Comparison of ENCODE assay signal across 18 cellular contexts in the genomic region with DNA sequence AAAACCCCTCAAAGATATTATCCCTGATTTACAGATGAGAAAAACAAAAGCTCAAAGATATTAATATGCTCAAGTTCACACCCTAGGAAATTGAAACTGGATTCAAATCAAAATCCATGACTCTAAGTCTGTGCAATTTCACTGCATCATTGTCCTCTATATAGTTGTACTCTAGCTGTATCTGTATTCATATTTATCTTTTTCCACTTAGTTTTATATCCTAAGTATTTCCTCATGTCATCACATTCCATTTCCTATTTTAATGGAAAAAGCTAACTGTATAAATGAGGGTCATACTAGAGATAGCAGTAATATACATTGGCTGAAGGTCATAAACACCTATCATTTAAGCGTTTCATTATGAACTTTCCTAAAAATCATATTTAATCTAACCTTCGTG. TPM values are rescaled to one million over a fixed set of nuclear protein-coding genes. Genes with fewer than 3 reads are reported as not detected.
DNase-seq lines count a peak whose midpoint lies in the region; ATAC-seq and TF ChIP-seq lines count a peak whose summit lies in the region.
"Had no signal": no experiment of that assay in that cellular context is flagged by ENCODE, and none has a peak within 500 bp of the region (broad histone marks: within the 10 kb centered on the region; RNA-seq: fewer than 3 reads in every experiment).

No MANE protein-coding gene starts in this region.

- H2BK15ac ChIP-seq in IMR-90 (ENCODE audit: low read depth, low read length), result peak overlapping the region; percentile 72; the same call in 2 of the 3 replicates

- H3K23ac ChIP-seq in IMR-90 (ENCODE audit: low read depth, low read length), result no peak overlapping the region

- H3K18ac ChIP-seq in IMR-90 (ENCODE audit: low read depth, low read length), result peak overlapping the region; percentile 96

- no peak for TF ChIP-seq POLR2A in IMR-90 (IDR thresholded peaks at IDR 0.05; ENCODE audit: low read depth, low read length)
- no peak for TF ChIP-seq POLR2A in body of pancreas (IDR thresholded peaks at IDR 0.05)

- 100% methylated on average over 2 of the region's 2 CpGs; no CpG with 5 or more reads in 1 of the 2 experiments for WGBS in IMR-90 (ENCODE audit: extremely low coverage in 2 of 2, insufficient read length in 1 of 2), 2 experiments
- WGBS in body of pancreas, 2 donors, result 46 to 69% methylated on average over 2 of the region's 2 CpGs
- 85% methylated on average over 2 of the region's 2 CpGs; no CpG with 5 or more reads in 1 of the 2 experiments for WGBS in endodermal cell (ENCODE audit: insufficient coverage in 1 of 2, insufficient read length in 1 of 2), 2 experiments

- H3K4me1 Mint-ChIP-seq in endodermal cell, result no peaks in the 10 kb centered on the region

- TF ChIP-seq CTCF in IMR-90 (conservative IDR thresholded peaks at IDR 0.05; ENCODE audit: low read depth, low read length) (no peak), fibroblast of villous mesenchyme (IDR thresholded peaks at IDR 0.05; ENCODE audit: insufficient read depth, low read depth, low read length) (no peak), body of pancreas (IDR thresholded peaks at IDR 0.05) (no peak), endodermal cell (conservative IDR thresholded peaks at IDR 0.05) (no peak)

- H3K4me2 ChIP-seq in IMR-90 (ENCODE audit: low read depth, low read length), result no peak overlapping the region

- H4K91ac ChIP-seq in IMR-90 (ENCODE audit: insufficient read depth, low read depth, low read length), result no peak overlapping the region

- H3K4ac ChIP-seq in IMR-90 (ENCODE audit: low read depth, low read length), result no peak overlapping the region

- dilution Hi-C loops in IMR-90 (cut with HindIII; ENCODE audit: low sequenced_read_pairs, unreplicated experiment), result no loop called here

- H4K8ac ChIP-seq in IMR-90 (ENCODE audit: low read depth in 2 of 2, low read length in 2 of 2), result peak overlapping the region in 1 of 2 experiments; percentile 38; a peak in 3 of 4 replicates

- no peaks in the 10 kb centered on the region for H3K9me3 Mint-ChIP-seq in endodermal cell

- H3K4me1 ChIP-seq in ACC112 (ENCODE audit: control insufficient read depth, insufficient read depth, low read length, unreplicated experiment) (peaks cover 52% of the 10 kb centered on the region), IMR-90 (ENCODE audit: control insufficient read depth, insufficient read depth, low read length) (peaks cover 13% of the 10 kb centered on the region), body of pancreas (no peaks in the 10 kb centered on the region), endodermal cell (ENCODE audit: control insufficient read depth, insufficient read depth, low read length) (no peaks in the 10 kb centered on the region)
- H3K4me1 ChIP-seq: BE2C had no signal

- no TSS peak for BruUV-seq in IMR-90 (replicated peaks; lab: Mats Ljungman, UMichigan)

- no peaks in the 10 kb centered on the region for H3K36me3 ChIP-seq in ACC112 (ENCODE audit: insufficient read depth, low read length)
- H3K36me3 ChIP-seq in IMR-90 (ENCODE audit: control insufficient read depth, insufficient read depth, low read length), result no peaks in the 10 kb centered on the region
- no peaks in the 10 kb centered on the region for H3K36me3 ChIP-seq in body of pancreas (replicated peaks in 1 of 2; ENCODE audit: insufficient read depth in 1 of 2, low read depth in 2 of 2)
- no peaks in the 10 kb centered on the region for H3K36me3 ChIP-seq in endodermal cell (ENCODE audit: control insufficient read depth, insufficient read depth, low read length)
- H3K36me3 ChIP-seq: BE2C had no signal

- H3K27me3 Mint-ChIP-seq in endodermal cell (ENCODE audit: insufficient read depth), result no peaks in the 10 kb centered on the region

- H3K9me1 ChIP-seq in IMR-90 (ENCODE audit: insufficient read depth, low read length), result peaks cover 5% of the 10 kb centered on the region

- POLR2A ChIA-PET in IMR-90 (lab: Charles Lee; ENCODE audit: unreplicated experiment), result no interaction called here

- peak overlapping the region; percentile 59 for H2BK5ac ChIP-seq in IMR-90 (ENCODE audit: low read depth, low read length, poor library complexity, severe bottlenecking)

- H2AK5ac ChIP-seq in IMR-90 (ENCODE audit: low read depth, low read length), result no peak overlapping the region

- CTCF ChIA-PET in IMR-90 (lab: Yijun Ruan, JAX), result interaction anchor here (0.6 kb wide), 1 partner anchor 142 kb away, joined by 4 read pairs; no protein-coding TSS in a partner anchor

- in situ Hi-C loops in IMR-90 (cut with MboI; ENCODE audit: low sequenced_read_pairs), result no loop called here
- in situ Hi-C loops in KBM-7 (cut with MboI; ENCODE audit: low pct_unique_long_range_greater_than_20kb, low sequenced_read_pairs), result no loop called here

- ATAC-seq in IMR-90 (ENCODE audit: low read depth), result no peak
- ATAC-seq in body of pancreas, result no peak
- ATAC-seq: Right ventricle myocardium inferior had no signal

- H3K27me3 ChIP-seq in ACC112 (ENCODE audit: insufficient read depth, low read length) (no peaks in the 10 kb centered on the region), IMR-90 (ENCODE audit: control insufficient read depth, insufficient read depth, low read length) (no peaks in the 10 kb centered on the region), body of pancreas (no peaks in the 10 kb centered on the region), endodermal cell (ENCODE audit: control insufficient read depth, insufficient read depth, low read length, poor library complexity, severe bottlenecking) (no peaks in the 10 kb centered on the region)
- H3K27me3 ChIP-seq: BE2C had no signal

- H3K9ac ChIP-seq in IMR-90 (ENCODE audit: low read depth, low read length) (no peak overlapping the region), endodermal cell (ENCODE audit: extremely low read depth, low read length, poor library complexity, severe bottlenecking) (no peak overlapping the region)

- no peak overlapping the region for H3K4me3 Mint-ChIP-seq in endodermal cell

- no peaks in the 10 kb centered on the region for H4K20me1 ChIP-seq in IMR-90 (ENCODE audit: insufficient read depth, low read length)

- DNase-seq in IMR-90 (no peak), amniotic epithelial cell (ENCODE audit: low read depth) (peak; percentile 3), fibroblast of villous mesenchyme (ENCODE audit: low read depth) (peak; percentile 13), body of pancreas (no peak), KBM-7 (no peak), amygdala (lab: John Stamatoyannopoulos, UW) (no peak), endodermal cell (no peak)
- DNase-seq: BE2C, DMS 273 treated with DMSO at 0.1 percent for 48 hours, DMS79 treated with DMSO at 0.1 percent for 48 hours, H7, KG1, NCI-H1105, NCI-H2029 treated with DMSO at 0.1 percent for 48 hours, NCI-H510A treated with DMSO at 0.1 percent for 48 hours, NCI-H774 had no signal

- H3K56ac ChIP-seq in IMR-90 (ENCODE audit: extremely low read depth, insufficient read depth, low read length), result no peak overlapping the region

- H2BK120ac ChIP-seq in IMR-90 (ENCODE audit: low read depth, low read length), result no peak overlapping the region

- H4K5ac ChIP-seq in IMR-90 (ENCODE audit: low read depth, low read length), result no peak overlapping the region

- H3K27ac Mint-ChIP-seq in endodermal cell, result no peak overlapping the region

- no peak for TF ChIP-seq RAD21 in IMR-90 (IDR thresholded peaks at IDR 0.05; ENCODE audit: low read length)

- H3K4me3 ChIP-seq in ACC112 (ENCODE audit: low read depth, low read length) (no peak overlapping the region), IMR-90 (ENCODE audit: insufficient read depth, low read depth, low read length) (no peak overlapping the region), fibroblast of villous mesenchyme (ENCODE audit: low read depth, low read length) (no peak overlapping the region), body of pancreas (no peak overlapping the region), endodermal cell (ENCODE audit: low read length) (no peak overlapping the region)

- H2AFZ ChIP-seq in ACC112 (ENCODE audit: low read length, unreplicated experiment), result peak overlapping the region; percentile 70
- no peak overlapping the region for H2AFZ ChIP-seq in IMR-90 (replicated peaks; ENCODE audit: low read length, poor library complexity)

- no peak overlapping the region for H3K14ac ChIP-seq in IMR-90 (replicated peaks; ENCODE audit: low read depth, low read length)

- peak overlapping the region; percentile 27 for H3K27ac ChIP-seq in ACC112 (ENCODE audit: low read depth, low read length)
- H3K27ac ChIP-seq in IMR-90 (ENCODE audit: insufficient read depth, low read length), result no peak overlapping the region
- H3K27ac ChIP-seq in body of pancreas, result no peak overlapping the region
- no peak overlapping the region for H3K27ac ChIP-seq in endodermal cell (ENCODE audit: low read depth, low read length)

- no peaks in the 10 kb centered on the region for H3K79me2 ChIP-seq in ACC112 (ENCODE audit: control insufficient read depth, insufficient read depth, low read length, unreplicated experiment)

- H3K79me1 ChIP-seq in IMR-90 (ENCODE audit: low read depth in 1 of 2, low read length in 2 of 2), result 0 out of 4 replicates have a peak, but pooled peaks cover 0 to 5% of the 10 kb centered on the region in 2 experiments

- H2AK9ac ChIP-seq in IMR-90 (replicated peaks; ENCODE audit: low read depth, low read length, poor library complexity), result no peak overlapping the region

- H3K9me3 ChIP-seq in IMR-90 (ENCODE audit: control insufficient read depth, insufficient read depth, low read length) (no peaks in the 10 kb centered on the region), body of pancreas (no peaks in the 10 kb centered on the region), endodermal cell (ENCODE audit: control insufficient read depth, low read length) (no peaks in the 10 kb centered on the region)
- H3K9me3 ChIP-seq: BE2C had no signal

- intact Hi-C loops in IMR-90 (cut with micrococcal nuclease), result no loop called here
- intact Hi-C loops in body of pancreas (cut with DNase I), result no loop called here

- no peaks in the 10 kb centered on the region for H3K36me3 Mint-ChIP-seq in endodermal cell (ENCODE audit: low read depth)

- H2BK20ac ChIP-seq in IMR-90 (ENCODE audit: low read depth, low read length), result no peak overlapping the region

TF ChIP-seq in IMR-90, 13 proteins besides CTCF, POLR2A, EP300 and RAD21:
- TF ChIP-seq RFX5 (IDR thresholded peaks at IDR 0.05; ENCODE audit: low read depth, low read length) (no peak), CEBPB (IDR thresholded peaks at IDR 0.05; ENCODE audit: low read depth, low read length) (no peak)

RNA-seq across cellular contexts. Expression of a gene that starts 42.2 kb away (rescaled TPM):
- total RNA-seq in IMR-90 (2012; rRNA removed) (97.8 and 148 TPM in 2 replicates), fibroblast of villous mesenchyme (38.0 and 41.6 TPM in 2 replicates), body of pancreas (10 to 100 TPM in 1 of 2 donors, 1 to 10 TPM in 1; 9.1 to 10.9 TPM), endodermal cell (10 to 100 TPM; 56.6 to 73.1 TPM)
- polyA plus RNA-seq in IMR-90 (2012; rRNA removed), result 9.7 and 13.8 TPM in 2 replicates
- polyA plus RNA-seq in IMR-90 (2012; cell fraction: cytosol; rRNA removed), result 3.7 and 5.6 TPM in 2 replicates
- 5.6 and 27.7 TPM in 2 replicates for polyA plus RNA-seq in IMR-90 (2012; cell fraction: nucleus; rRNA removed; ENCODE audit: low replicate concordance)
- 43.4 TPM for polyA plus RNA-seq in endodermal cell (2013, experiment 1 of 2)
- 44.1 TPM for polyA plus RNA-seq in endodermal cell (2013, experiment 2 of 2)

Comparison
In these comparisons a context has a peak if more than half of its experiments do, and no peak if none do; other contexts are left out.
1. DNase-seq: peak in amniotic epithelial cell (single experiment) and fibroblast of villous mesenchyme (single experiment); none in IMR-90 (single experiment), body of pancreas (0 of 4), KBM-7 (single experiment), amygdala (0 of 56) and endodermal cell (single experiment).